9 cellular contexts compared by ENCODE assay signal in the genomic region with DNA sequence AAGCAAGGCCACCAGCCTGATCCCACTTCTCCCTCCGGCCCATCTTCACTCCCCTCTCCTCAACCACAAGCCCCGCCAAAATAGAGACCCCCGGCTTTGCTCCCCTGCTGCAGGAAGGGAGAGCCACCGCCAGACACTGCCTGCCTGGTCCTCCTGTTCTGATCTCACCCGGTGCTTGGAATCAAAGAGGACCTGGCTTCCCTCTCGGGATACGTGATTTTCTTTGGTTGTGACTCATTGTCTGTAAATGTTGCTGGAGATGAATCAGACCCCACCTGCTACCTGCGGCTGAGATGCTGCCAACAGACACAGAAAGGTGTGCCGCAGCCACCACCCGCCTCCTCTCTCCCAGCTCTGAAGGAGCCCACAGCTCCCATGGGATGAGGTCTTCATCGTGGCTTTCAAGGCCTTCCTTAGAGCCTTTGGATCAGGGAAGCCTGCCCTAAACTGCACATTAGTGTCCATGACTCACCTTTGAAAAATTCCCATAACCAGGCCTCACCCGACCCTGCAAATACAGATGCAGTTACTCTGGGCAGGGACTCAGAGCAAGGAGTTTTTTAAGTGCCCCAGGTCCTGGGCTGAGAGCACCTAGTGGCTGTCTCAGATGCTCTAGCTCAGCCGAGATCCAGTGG.
A peak's percentile ranks its signal among the peaks of the same experiment; 100 is the strongest.
DNase-seq lines count a peak whose midpoint lies in the region; ATAC-seq and TF ChIP-seq lines count a peak whose summit lies in the region.
"Had no signal": no experiment of that assay in that cellular context is flagged by ENCODE, and none has a peak within 500 bp of the region (broad histone marks: within the 10 kb centered on the region; RNA-seq: fewer than 3 reads in every experiment).

No MANE protein-coding gene starts in this region.

- no peak for TF ChIP-seq CTCF in heart left ventricle (IDR thresholded peaks at IDR 0.05)
- TF ChIP-seq CTCF in vagina (IDR thresholded peaks at IDR 0.05) = no peak
- TF ChIP-seq CTCF in endothelial cell (IDR thresholded peaks at IDR 0.05; ENCODE audit: unreplicated experiment) = no peak

- H3K4me1 Mint-ChIP-seq in endothelial cell (ENCODE audit: unreplicated experiment) = peaks cover 22% of the 10 kb centered on the region

- H3K9me3 ChIP-seq in heart left ventricle = no peaks in the 10 kb centered on the region
- H3K9me3 ChIP-seq in adipocyte (ENCODE audit: control insufficient read depth, low read length) = no peaks in the 10 kb centered on the region
- no peaks in the 10 kb centered on the region for H3K9me3 ChIP-seq in vagina

- no peak overlapping the region for H3K27ac Mint-ChIP-seq in endothelial cell (ENCODE audit: unreplicated experiment)

- DNase-seq in heart left ventricle (no peak), left ventricle myocardium superior (no peak), adipocyte (ENCODE audit: low read depth) (peak; percentile 78), kidney tubule cell (ENCODE audit: low spot score) (peak; percentile 100), vagina (ENCODE audit: extremely low spot score in 2 of 2) (no peak), endothelial cell (ENCODE audit: low spot score) (no peak)
- DNase-seq: DND-41 had no signal

- no peaks in the 10 kb centered on the region for H3K9me3 Mint-ChIP-seq in endothelial cell (ENCODE audit: unreplicated experiment)

- H3K4me3 Mint-ChIP-seq in endothelial cell (ENCODE audit: unreplicated experiment) = no peak overlapping the region

- H3K27ac ChIP-seq in heart left ventricle = peak overlapping the region in 7 of 12 donors; percentile 5 to 77 (median 36)
- H3K27ac ChIP-seq in vagina = peak overlapping the region; percentile 71

- H3K4me1 ChIP-seq in heart left ventricle (peaks cover 0 to 52% (median 26%) of the 10 kb centered on the region in 12 donors), adipocyte (ENCODE audit: control insufficient read depth, insufficient read depth, low read length) (peaks cover 14% of the 10 kb centered on the region), vagina (peaks cover 48% of the 10 kb centered on the region)

- intact Hi-C loops in heart left ventricle (cut with DNase I) (loop anchor here in 6 of 10 donors (5.0 kb wide), 4 partner anchors 62 to 212 kb away; a partner anchor contains a TSS), left ventricle myocardium superior (cut with micrococcal nuclease) (loop anchor here (5.0 kb wide), 1 partner anchor 272 kb away; no protein-coding TSS in a partner anchor), vagina (cut with DNase I) (no loop called here)

- no peak overlapping the region for H3K4me3 ChIP-seq in heart left ventricle
- no peak overlapping the region for H3K4me3 ChIP-seq in adipocyte (ENCODE audit: low read length)
- H3K4me3 ChIP-seq in vagina = no peak overlapping the region

- H3K27me3 Mint-ChIP-seq in endothelial cell (ENCODE audit: unreplicated experiment) = peaks cover 3% of the 10 kb centered on the region

- WGBS in heart left ventricle, 4 donors = 77 to 80% (median 79%) methylated on average over 11 to 13 of the region's 13 CpGs

- H3K27me3 ChIP-seq in heart left ventricle (no peaks in the 10 kb centered on the region), adipocyte (replicated peaks; ENCODE audit: control insufficient read depth, insufficient read depth, low read length) (peaks cover under 1% of the 10 kb centered on the region), vagina (no peaks in the 10 kb centered on the region)

- H3K36me3 Mint-ChIP-seq in endothelial cell (ENCODE audit: low read depth, unreplicated experiment) = no peaks in the 10 kb centered on the region

- no peak overlapping the region for H3K9ac ChIP-seq in adipocyte (ENCODE audit: low read length)

- no peak for TF ChIP-seq POLR2A in heart left ventricle (IDR thresholded peaks at IDR 0.05)
- no peak for TF ChIP-seq POLR2A in vagina (IDR thresholded peaks at IDR 0.05)

- ATAC-seq in heart left ventricle = peak in 1 of 4 donors; percentile 9
- ATAC-seq in left ventricle myocardium superior = no peak
- no peak for ATAC-seq in HG02588 (IDR thresholded peaks at IDR 0.05; ENCODE audit: unreplicated experiment)
- no peak for ATAC-seq in GM21526 (IDR thresholded peaks at IDR 0.05; ENCODE audit: low FRiP score, unreplicated experiment)

- H3K36me3 ChIP-seq in heart left ventricle (no peaks in the 10 kb centered on the region), adipocyte (ENCODE audit: control insufficient read depth, insufficient read depth, low read length, severe bottlenecking) (no peaks in the 10 kb centered on the region), vagina (no peaks in the 10 kb centered on the region)

Comparison
In these comparisons a context has a peak if more than half of its experiments do, and no peak if none do; other contexts are left out.
1. DNase-seq: peak in adipocyte (single experiment) and kidney tubule cell (single experiment); none in heart left ventricle (0 of 5), left ventricle myocardium superior (single experiment), vagina (0 of 2) and endothelial cell (single experiment).